In the genomic region with DNA sequence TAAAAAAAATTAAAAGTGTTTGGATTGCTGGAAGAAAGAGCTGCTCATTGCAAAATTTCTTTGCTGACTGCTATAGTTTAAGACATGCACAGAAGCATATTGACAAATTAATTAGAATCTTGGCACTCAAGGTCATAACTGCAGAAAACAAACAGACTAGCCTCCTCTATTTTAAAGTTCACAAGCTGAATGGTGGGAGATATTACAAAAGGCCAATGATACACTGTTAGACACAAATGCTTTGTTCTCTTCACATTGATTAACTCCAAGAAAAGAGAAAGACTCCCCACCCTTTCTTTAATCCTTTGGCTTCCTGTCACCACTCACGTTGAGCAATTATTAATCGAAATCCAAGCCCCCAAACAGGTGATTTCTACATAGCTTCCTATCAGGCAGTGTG, we compare ENCODE assay signal across 1 cellular context.
TF ChIP-seq lines count a peak whose summit lies in the region.

No MANE protein-coding gene starts in this region.

TF ChIP-seq in HepG2, 621 proteins besides CTCF, POLR2A, EP300 and RAD21 (continued from another document and continues in another):
- TF ChIP-seq DZIP1 (CRISPR knock-in tag; IDR thresholded peaks at IDR 0.05) (no peak), NKX3-1 (CRISPR knock-in tag; IDR thresholded peaks at IDR 0.05) (no peak), HMG20A (CRISPR knock-in tag; IDR thresholded peaks at IDR 0.05; ENCODE audit: borderline replicate concordance) (no peak), KLF11 (CRISPR knock-in tag; IDR thresholded peaks at IDR 0.05) (no peak), ZNF512B (CRISPR knock-in tag; IDR thresholded peaks at IDR 0.05; ENCODE audit: borderline replicate concordance) (no peak), FUBP1 (CRISPR knock-in tag; IDR thresholded peaks at IDR 0.05; ENCODE audit: borderline replicate concordance) (no peak), SP4 (CRISPR knock-in tag; IDR thresholded peaks at IDR 0.05) (no peak), IRX3 (CRISPR knock-in tag; IDR thresholded peaks at IDR 0.05; ENCODE audit: borderline replicate concordance, low read depth) (no peak), ZNF225 (CRISPR knock-in tag; IDR thresholded peaks at IDR 0.05) (no peak), HNRNPUL1 (IDR thresholded peaks at IDR 0.05; ENCODE audit: low read depth, low read length) (no peak), ZNF737 (CRISPR knock-in tag; IDR thresholded peaks at IDR 0.05; ENCODE audit: borderline replicate concordance) (no peak), CBX5 (CRISPR knock-in tag; IDR thresholded peaks at IDR 0.05; ENCODE audit: borderline replicate concordance) (no peak), ZNF562 (CRISPR knock-in tag; IDR thresholded peaks at IDR 0.05; ENCODE audit: borderline replicate concordance) (no peak), MTF1 (CRISPR knock-in tag; IDR thresholded peaks at IDR 0.05) (no peak), DPF2 (CRISPR knock-in tag; IDR thresholded peaks at IDR 0.05; ENCODE audit: borderline replicate concordance, low read depth) (no peak), IKZF4 (CRISPR knock-in tag; IDR thresholded peaks at IDR 0.05; ENCODE audit: borderline replicate concordance, low read depth, not compliant biosample characterization) (no peak), ISL2 (CRISPR knock-in tag; IDR thresholded peaks at IDR 0.05) (peak; percentile 21; the same call in 1 of the 2 replicates), TCF7 (IDR thresholded peaks at IDR 0.05; ENCODE audit: low read depth) (peak; percentile 33; the same call in 1 of the 2 replicates), CEBPG (CRISPR knock-in tag; IDR thresholded peaks at IDR 0.05) (0 out of 2 replicates have a peak, but pooled peaks have one; percentile 13), ZNF790 (CRISPR knock-in tag; IDR thresholded peaks at IDR 0.05; ENCODE audit: borderline replicate concordance) (no peak), SMAD9 (CRISPR knock-in tag; IDR thresholded peaks at IDR 0.05) (no peak), CREB1 (IDR thresholded peaks at IDR 0.05) (no peak), CREB1 (CRISPR knock-in tag; IDR thresholded peaks at IDR 0.05) (peak; percentile 7; the same call in 1 of the 2 replicates), RXRB (CRISPR knock-in tag; IDR thresholded peaks at IDR 0.05; ENCODE audit: borderline replicate concordance) (no peak), ZNF646 (CRISPR knock-in tag; IDR thresholded peaks at IDR 0.05) (no peak), MIER3 (CRISPR knock-in tag; IDR thresholded peaks at IDR 0.05; ENCODE audit: borderline replicate concordance) (no peak), NCOA2 (CRISPR knock-in tag; IDR thresholded peaks at IDR 0.05) (peak; percentile 37), MEF2D (CRISPR knock-in tag; IDR thresholded peaks at IDR 0.05) (no peak), LCORL (IDR thresholded peaks at IDR 0.05) (no peak), LCORL (CRISPR knock-in tag; IDR thresholded peaks at IDR 0.05) (no peak), ZBTB1 (CRISPR knock-in tag; IDR thresholded peaks at IDR 0.05; ENCODE audit: borderline replicate concordance) (no peak), ZNF879 (CRISPR knock-in tag; IDR thresholded peaks at IDR 0.05) (no peak), NFKB2 (CRISPR knock-in tag; IDR thresholded peaks at IDR 0.05; ENCODE audit: borderline replicate concordance) (no peak), GLMP (CRISPR knock-in tag; IDR thresholded peaks at IDR 0.05; ENCODE audit: borderline replicate concordance) (no peak), RELA (CRISPR knock-in tag; IDR thresholded peaks at IDR 0.05) (no peak), RAD51 (IDR thresholded peaks at IDR 0.05; ENCODE audit: borderline replicate concordance) (no peak), ZNF12 (CRISPR knock-in tag; IDR thresholded peaks at IDR 0.05) (no peak), SRY (CRISPR knock-in tag; IDR thresholded peaks at IDR 0.05) (no peak), TMF1 (CRISPR knock-in tag; IDR thresholded peaks at IDR 0.05; ENCODE audit: low read depth) (no peak), ZNF460 (CRISPR knock-in tag; IDR thresholded peaks at IDR 0.05; ENCODE audit: borderline replicate concordance) (no peak), ZNF598 (CRISPR knock-in tag; IDR thresholded peaks at IDR 0.05; ENCODE audit: borderline replicate concordance) (no peak), JARID2 (CRISPR knock-in tag; IDR thresholded peaks at IDR 0.05; ENCODE audit: insufficient replicate concordance) (no peak), SMYD3 (CRISPR knock-in tag; IDR thresholded peaks at IDR 0.05) (no peak), PHB2 (IDR thresholded peaks at IDR 0.05; ENCODE audit: partially characterized antibody) (no peak)
- TF ChIP-seq, protein P1, sequence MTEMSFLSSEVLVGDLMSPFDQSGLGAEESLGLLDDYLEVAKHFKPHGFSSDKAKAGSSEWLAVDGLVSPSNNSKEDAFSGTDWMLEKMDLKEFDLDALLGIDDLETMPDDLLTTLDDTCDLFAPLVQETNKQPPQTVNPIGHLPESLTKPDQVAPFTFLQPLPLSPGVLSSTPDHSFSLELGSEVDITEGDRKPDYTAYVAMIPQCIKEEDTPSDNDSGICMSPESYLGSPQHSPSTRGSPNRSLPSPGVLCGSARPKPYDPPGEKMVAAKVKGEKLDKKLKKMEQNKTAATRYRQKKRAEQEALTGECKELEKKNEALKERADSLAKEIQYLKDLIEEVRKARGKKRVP (CRISPR knock-in tag; IDR thresholded peaks at IDR 0.05): no peak
- TF ChIP-seq, protein P2, sequence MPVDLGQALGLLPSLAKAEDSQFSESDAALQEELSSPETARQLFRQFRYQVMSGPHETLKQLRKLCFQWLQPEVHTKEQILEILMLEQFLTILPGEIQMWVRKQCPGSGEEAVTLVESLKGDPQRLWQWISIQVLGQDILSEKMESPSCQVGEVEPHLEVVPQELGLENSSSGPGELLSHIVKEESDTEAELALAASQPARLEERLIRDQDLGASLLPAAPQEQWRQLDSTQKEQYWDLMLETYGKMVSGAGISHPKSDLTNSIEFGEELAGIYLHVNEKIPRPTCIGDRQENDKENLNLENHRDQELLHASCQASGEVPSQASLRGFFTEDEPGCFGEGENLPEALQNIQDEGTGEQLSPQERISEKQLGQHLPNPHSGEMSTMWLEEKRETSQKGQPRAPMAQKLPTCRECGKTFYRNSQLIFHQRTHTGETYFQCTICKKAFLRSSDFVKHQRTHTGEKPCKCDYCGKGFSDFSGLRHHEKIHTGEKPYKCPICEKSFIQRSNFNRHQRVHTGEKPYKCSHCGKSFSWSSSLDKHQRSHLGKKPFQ (CRISPR knock-in tag; IDR thresholded peaks at IDR 0.05; ENCODE audit: insufficient replicate concordance): no peak
- TF ChIP-seq, protein P3, sequence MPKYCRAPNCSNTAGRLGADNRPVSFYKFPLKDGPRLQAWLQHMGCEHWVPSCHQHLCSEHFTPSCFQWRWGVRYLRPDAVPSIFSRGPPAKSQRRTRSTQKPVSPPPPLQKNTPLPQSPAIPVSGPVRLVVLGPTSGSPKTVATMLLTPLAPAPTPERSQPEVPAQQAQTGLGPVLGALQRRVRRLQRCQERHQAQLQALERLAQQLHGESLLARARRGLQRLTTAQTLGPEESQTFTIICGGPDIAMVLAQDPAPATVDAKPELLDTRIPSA (CRISPR knock-in tag; IDR thresholded peaks at IDR 0.05; ENCODE audit: borderline replicate concordance): no peak
